Comparison of ENCODE assay signal across 16 cellular contexts in genomic region chr4:40234519-40235039, GRCh38. TPM values are rescaled to one million over a fixed set of nuclear protein-coding genes. Genes with fewer than 3 reads are reported as not detected.
DNase-seq lines count a peak whose midpoint lies in the region; ATAC-seq, FAIRE-seq and TF ChIP-seq lines count a peak whose summit lies in the region.
"Had no signal": no experiment of that assay in that cellular context is flagged by ENCODE, and none has a peak within 500 bp of the region (broad histone marks: within the 10 kb centered on the region; RNA-seq: fewer than 3 reads in every experiment).

No MANE protein-coding gene starts in this region.

- CTCF ChIA-PET in activated naive CD4-positive, alpha-beta T cell treated with anti-CD3 and anti-CD28 coated beads for 36 hours (lab: Charles Lee) = interaction anchor here (0.6 to 1.5 kb wide), 2 partner anchors 73 to 177 kb away, joined by 4 to 6 read pairs; no protein-coding TSS in a partner anchor
- CTCF ChIA-PET in K562 (lab: Yijun Ruan, JAX; ENCODE audit: low intra/inter-chr PET ratio) = no interaction called here

- peaks cover 32% of the 10 kb centered on the region; the same call in 2 of the 3 replicates for H3K36me3 ChIP-seq in K562 (ENCODE audit: control insufficient read depth, insufficient read depth, low read length)
- H3K36me3 ChIP-seq in kidney (ENCODE audit: control insufficient read depth in 1 of 2, insufficient read depth in 2 of 2, low read length in 2 of 2) = no peaks in the 10 kb centered on the region
- H3K36me3 ChIP-seq: adrenal gland, left lung, right atrium auricular region had no signal

- H3K9me1 ChIP-seq in K562 (ENCODE audit: control insufficient read depth, insufficient read depth, low read length) = no peaks in the 10 kb centered on the region

- no peak for TF ChIP-seq RAD21 in K562 (CRISPR knock-in tag; conservative IDR thresholded peaks at IDR 0.05 in 1 of 2, IDR thresholded peaks at IDR 0.05 in 1 of 2)

- TF ChIP-seq POLR2A in K562 (conservative IDR thresholded peaks at IDR 0.05) = no peak

- H3K9ac ChIP-seq in K562 (ENCODE audit: insufficient read depth in 1 of 2, low read depth in 2 of 2, low read length in 2 of 2) (peak overlapping the region in 1 of 2 experiments; percentile 50; a peak in 1 of 4 replicates), kidney (ENCODE audit: low read length in 2 of 2) (no peak overlapping the region)

- POLR2A ChIA-PET in K562 (lab: Yijun Ruan, JAX) = interaction anchor here (1.0 to 1.1 kb wide), 2 partner anchors 15 to 78 kb away, joined by 3 to 4 read pairs; no protein-coding TSS in a partner anchor

- ATAC-seq in T-helper 17 cell (no peak), K562 (no peak)
- ATAC-seq in stimulated activated memory B cell treated with anti-CD40 and anti-IgM and Interleukin-4, amounts not matched to agents 10 μg/mL and 1 μg/mL and 100 μg/mL, for 72 hours = no peak
- ATAC-seq: left lung had no signal

- WGBS in K562 (ENCODE audit: insufficient coverage, low coverage, missing lambda C conversion rate) = 75% methylated on average over 3 of the region's 3 CpGs

- peaks cover 91% of the 10 kb centered on the region for H3K4me1 Mint-ChIP-seq in activated naive CD4-positive, alpha-beta T cell treated with anti-CD3 and anti-CD28 coated beads for 36 hours (ENCODE audit: low read depth)
- H3K4me1 Mint-ChIP-seq in T-helper 17 cell = peaks cover 60% of the 10 kb centered on the region
- peaks cover 74% of the 10 kb centered on the region for H3K4me1 Mint-ChIP-seq in stimulated activated memory B cell treated with anti-CD40 and anti-IgM and Interleukin-4, amounts not matched to agents 10 μg/mL and 1 μg/mL and 100 μg/mL, for 72 hours

- intact Hi-C loops in activated naive CD4-positive, alpha-beta T cell treated with anti-CD3 and anti-CD28 coated beads for 36 hours (cut with micrococcal nuclease) = no loop called here
- intact Hi-C loops in K562 (cut with micrococcal nuclease) = loop anchor here (10.0 kb wide), 1 partner anchor 180 kb away; the partner anchor contains the start of gene N4BP2
- intact Hi-C loops in kidney (cut with DNase I) = no loop called here

- no peaks in the 10 kb centered on the region for H4K20me1 ChIP-seq in K562 (replicated peaks; ENCODE audit: control insufficient read depth, insufficient read depth, low read length)

- H3K9me3 ChIP-seq in T-helper 17 cell (ENCODE audit: control insufficient read depth, low read length, poor library complexity, severe bottlenecking) = no peaks in the 10 kb centered on the region
- no peaks in the 10 kb centered on the region for H3K9me3 ChIP-seq in K562 (replicated peaks; ENCODE audit: control insufficient read depth, insufficient read depth, low read depth, low read length)
- no peaks in the 10 kb centered on the region for H3K9me3 ChIP-seq in kidney (ENCODE audit: control insufficient read depth in 1 of 2, low read length in 2 of 2)
- H3K9me3 ChIP-seq: adrenal gland, Caco-2, left lung, right atrium auricular region had no signal

- H3K4me3 Mint-ChIP-seq in activated naive CD4-positive, alpha-beta T cell treated with anti-CD3 and anti-CD28 coated beads for 36 hours = no peak overlapping the region
- H3K4me3 Mint-ChIP-seq in T-helper 17 cell = peak overlapping the region; percentile 82
- no peak overlapping the region for H3K4me3 Mint-ChIP-seq in stimulated activated memory B cell treated with anti-CD40 and anti-IgM and Interleukin-4, amounts not matched to agents 10 μg/mL and 1 μg/mL and 100 μg/mL, for 72 hours

- TF ChIP-seq CTCF in K562 (IDR thresholded peaks at IDR 0.05 in 2 of 3, conservative IDR thresholded peaks at IDR 0.05 in 1 of 3; ENCODE audit: insufficient read depth in 2 of 3, low read depth in 1 of 3, low read length in 3 of 3) = no peak
- no peak for TF ChIP-seq CTCF in kidney (IDR thresholded peaks at IDR 0.05; ENCODE audit: borderline replicate concordance, extremely low read depth, insufficient read depth)
- TF ChIP-seq CTCF in GM13976 (IDR thresholded peaks at IDR 0.05; ENCODE audit: borderline replicate concordance, control extremely low read depth, extremely low read depth, insufficient read depth, missing control alignments) = no peak

- H2AFZ ChIP-seq in K562 (ENCODE audit: low read depth, low read length) = no peak overlapping the region

- TF ChIP-seq EP300 in K562 (IDR thresholded peaks at IDR 0.05; ENCODE audit: low read length) = no peak

- no peak overlapping the region for H3K4me2 ChIP-seq in K562 (ENCODE audit: insufficient read depth, low read length)

- in situ Hi-C loops in K562 (cut with MboI) = no loop called here
- in situ Hi-C loops in GM13976 (cut with MboI; ENCODE audit: low sequenced_read_pairs, unreplicated experiment) = no loop called here

- H3K27me3 ChIP-seq in K562 (ENCODE audit: control insufficient read depth in 2 of 2, insufficient read depth in 2 of 2, low read length in 2 of 2) = no peaks in the 10 kb centered on the region
- H3K27me3 ChIP-seq: adrenal gland, left lung, right atrium auricular region had no signal

- H3K27me3 Mint-ChIP-seq in activated naive CD4-positive, alpha-beta T cell treated with anti-CD3 and anti-CD28 coated beads for 36 hours (ENCODE audit: low read depth) = no peaks in the 10 kb centered on the region
- no peaks in the 10 kb centered on the region for H3K27me3 Mint-ChIP-seq in T-helper 17 cell
- H3K27me3 Mint-ChIP-seq in stimulated activated memory B cell treated with anti-CD40 and anti-IgM and Interleukin-4, amounts not matched to agents 10 μg/mL and 1 μg/mL and 100 μg/mL, for 72 hours = no peaks in the 10 kb centered on the region

- peaks cover 48% of the 10 kb centered on the region for H3K36me3 Mint-ChIP-seq in activated naive CD4-positive, alpha-beta T cell treated with anti-CD3 and anti-CD28 coated beads for 36 hours (ENCODE audit: low read depth)
- peaks cover 6% of the 10 kb centered on the region for H3K36me3 Mint-ChIP-seq in T-helper 17 cell (ENCODE audit: low read depth)
- H3K36me3 Mint-ChIP-seq in stimulated activated memory B cell treated with anti-CD40 and anti-IgM and Interleukin-4, amounts not matched to agents 10 μg/mL and 1 μg/mL and 100 μg/mL, for 72 hours = peaks cover 56% of the 10 kb centered on the region

- FAIRE-seq in K562 (lab: Jason Lieb, UNC) (no peak), kidney (lab: Jason Lieb, UNC) (no peak)

- H3K79me2 ChIP-seq in K562 (ENCODE audit: control insufficient read depth, insufficient read depth, low read length) = peaks cover 58% of the 10 kb centered on the region

- H3K4me3 ChIP-seq in K562 (no peak overlapping the region), kidney (ENCODE audit: low read length in 2 of 2) (no peak overlapping the region)
- H3K4me3 ChIP-seq: adrenal gland, left lung, right atrium auricular region had no signal

- BruUV-seq in K562 (replicated peaks; lab: Mats Ljungman, UMichigan) = no TSS peak

- H3K27ac ChIP-seq in K562 (ENCODE audit: extremely low read depth, low read depth, low read length) (no peak overlapping the region), kidney (ENCODE audit: low read depth in 2 of 2, low read length in 2 of 2) (no peak overlapping the region)
- H3K27ac ChIP-seq: adrenal gland, left lung, right atrium auricular region had no signal

- H3K9me3 Mint-ChIP-seq in activated naive CD4-positive, alpha-beta T cell treated with anti-CD3 and anti-CD28 coated beads for 36 hours = no peaks in the 10 kb centered on the region
- H3K9me3 Mint-ChIP-seq in stimulated activated memory B cell treated with anti-CD40 and anti-IgM and Interleukin-4, amounts not matched to agents 10 μg/mL and 1 μg/mL and 100 μg/mL, for 72 hours = peaks cover 3% of the 10 kb centered on the region

- H3K4me1 ChIP-seq in K562 (replicated peaks in 1 of 2; ENCODE audit: control insufficient read depth in 2 of 2, insufficient read depth in 2 of 2, low read length in 2 of 2) = peaks cover 12 to 19% of the 10 kb centered on the region in 2 experiments
- H3K4me1 ChIP-seq in kidney (ENCODE audit: control insufficient read depth in 1 of 2, insufficient read depth in 1 of 2, low read depth in 1 of 2, low read length in 2 of 2) = no peaks in the 10 kb centered on the region
- H3K4me1 ChIP-seq: adrenal gland, Caco-2, right atrium auricular region had no signal

- DNase-seq in activated naive CD4-positive, alpha-beta T cell treated with anti-CD3 and anti-CD28 coated beads for 36 hours = no peak
- DNase-seq in activated naive CD4-positive, alpha-beta T cell treated with Interleukin-2 at 50 U/mL for 16 hours = no peak
- DNase-seq in T-helper 17 cell (no peak), K562 (ENCODE audit: extremely low read depth in 1 of 4, low spot score in 3 of 4) (no peak), kidney (no peak), GM13976 (ENCODE audit: low spot score) (no peak), SW 1271 (lab: John Stamatoyannopoulos, UW) (no peak)
- DNase-seq: adrenal gland, Caco-2, left lung, NCI-H1694, occipital lobe, RPMI8226 had no signal

- peak overlapping the region; percentile 87 for H3K27ac Mint-ChIP-seq in activated naive CD4-positive, alpha-beta T cell treated with anti-CD3 and anti-CD28 coated beads for 36 hours
- H3K27ac Mint-ChIP-seq in T-helper 17 cell = peak overlapping the region; percentile 99
- peak overlapping the region; percentile 79 for H3K27ac Mint-ChIP-seq in stimulated activated memory B cell treated with anti-CD40 and anti-IgM and Interleukin-4, amounts not matched to agents 10 μg/mL and 1 μg/mL and 100 μg/mL, for 72 hours

TF ChIP-seq in K562, 482 proteins besides CTCF, POLR2A, EP300 and RAD21 (continues in another document):
- peak; percentile 25; the same call in 1 of the 2 replicates for TF ChIP-seq MAFG (tag; conservative IDR thresholded peaks at IDR 0.05)

RNA-seq across cellular contexts. Expression of gene RHOH, which starts 37.7 kb away (rescaled TPM):
- total RNA-seq in activated naive CD4-positive, alpha-beta T cell treated with anti-CD3 and anti-CD28 coated beads for 36 hours = 10 to 100 TPM; 87.5 to 92.7 TPM
- total RNA-seq in T-helper 17 cell (100 to 1,000 TPM; 439 to 459 TPM), K562 (2014; rRNA removed) (15.8 and 20.3 TPM in 2 replicates), K562 (2014; rRNA removed; fragmentation: Illumina TruSeq; extraction: Trizol) (18.1 and 19.0 TPM in 2 replicates), K562 (2015; rRNA removed; fragmentation: Illumina TruSeq; extraction: Trizol) (17.3 and 17.4 TPM in 2 replicates), K562 (2021) (24.0 and 26.3 TPM in 2 replicates), kidney (14.1 TPM)
- total RNA-seq in K562 (2011; cell fraction: chromatin; rRNA removed; ENCODE audit: low replicate concordance) = 11.2 and 13.2 TPM in 2 replicates
- 5.3 and 7.5 TPM in 2 replicates for total RNA-seq in K562 (2011; cell fraction: nucleolus; rRNA removed)
- total RNA-seq in K562 (2011; cell fraction: nucleoplasm; rRNA removed) = 13.0 and 13.2 TPM in 2 replicates
- polyA plus RNA-seq in K562 (2011; rRNA removed) (1.4 and 14.3 TPM in 2 replicates), K562 (2014; fragmentation: Illumina TruSeq; extraction: Trizol) (25.5 and 26.7 TPM in 2 replicates), K562 (2014; fragmentation: Nextera tagmentation; extraction: Ambion mirVana) (10 to 100 TPM; 27.2 to 37.7 TPM), K562 (2014; rRNA removed) (23.2 and 32.5 TPM in 2 replicates), kidney (ENCODE audit: insufficient read depth, low read depth, low replicate concordance) (0.17 TPM)
- polyA plus RNA-seq in K562 (2011; cell fraction: cytosol; rRNA removed) = 1.2 and 10.9 TPM in 2 replicates
- 1.3 and 6.8 TPM in 2 replicates for polyA plus RNA-seq in K562 (2011; cell fraction: nucleus; rRNA removed)
- polyA plus RNA-seq in K562 (2012) = 25.9 and 68.3 TPM in 2 replicates
- 1.8 and 13.2 TPM in 2 replicates for polyA minus RNA-seq in K562 (2011; rRNA and poly(A)+ RNA removed)
- polyA minus RNA-seq in K562 (2011; cell fraction: cytosol; rRNA and poly(A)+ RNA removed) = 0.91 and 4.9 TPM in 2 replicates
- polyA minus RNA-seq in K562 (2011; cell fraction: nucleus; rRNA and poly(A)+ RNA removed) = 0.89 and 6.3 TPM in 2 replicates
- total RNA-seq: Caco-2, H4 had no signal

Comparison
In these comparisons a context has a peak if more than half of its experiments do, and no peak if none do; other contexts are left out.
1. RNA of gene RHOH, which starts 37.7 kb away (total RNA-seq): 439 to 459 TPM in T-helper 17 cell; 87.5 to 92.7 TPM in activated naive CD4-positive, alpha-beta T cell treated with anti-CD3 and anti-CD28 coated beads for 36 hours, 5.3 to 26.3 TPM in K562 and 14.1 TPM in kidney (single experiment); every median in the first group is over 4 times any median in the second.
2. Peak in every context shown above with its lines, with median percentiles within 50 percentile points of each other: H3K27ac Mint-ChIP-seq.